Comparison of ENCODE assay signal across 23 cellular contexts in the genomic region with DNA sequence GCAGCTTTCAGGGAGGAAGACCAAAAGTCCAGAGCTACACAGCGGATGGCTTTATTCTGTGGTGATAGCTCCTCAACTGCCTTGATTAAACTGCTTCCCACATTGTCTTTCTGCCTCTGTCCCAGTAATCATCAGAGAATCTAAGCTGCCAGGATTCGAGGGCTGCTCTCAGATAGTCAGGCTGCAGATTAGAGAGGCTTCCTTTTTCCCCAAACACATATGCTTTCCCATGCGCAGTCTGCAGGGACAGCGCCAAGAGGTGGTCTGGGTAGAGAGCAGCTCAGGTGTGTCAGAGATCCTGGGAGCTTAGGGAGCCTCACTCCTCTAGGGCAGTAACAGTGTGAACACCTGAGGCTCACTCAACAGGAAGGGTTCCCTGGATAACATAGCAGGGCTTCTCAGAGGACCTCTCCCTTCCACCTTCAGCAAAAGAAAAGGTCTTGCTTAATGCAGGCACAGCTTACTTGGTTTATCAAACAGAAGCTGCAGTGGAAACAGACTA.
A peak's percentile ranks its signal among the peaks of the same experiment; 100 is the strongest.
DNase-seq lines count a peak whose midpoint lies in the region; ATAC-seq and TF ChIP-seq lines count a peak whose summit lies in the region.
"Had no signal": no experiment of that assay in that cellular context is flagged by ENCODE, and none has a peak within 500 bp of the region (broad histone marks: within the 10 kb centered on the region; RNA-seq: fewer than 3 reads in every experiment).

No MANE protein-coding gene starts in this region.

- peaks cover 20% of the 10 kb centered on the region for H3K4me1 ChIP-seq in neural progenitor cell
- H3K4me1 ChIP-seq: A549 had no signal

- H4K20me1 ChIP-seq in neural progenitor cell (ENCODE audit: low read depth), result no peaks in the 10 kb centered on the region

- no peak overlapping the region for H3K4me2 ChIP-seq in neural progenitor cell
- H3K4me2 ChIP-seq: A549 had no signal

- H3K27ac Mint-ChIP-seq in neural progenitor cell, result no peak overlapping the region
- H3K27ac Mint-ChIP-seq: CD4-positive, alpha-beta memory T cell; HFFc6 had no signal

- H3K4me3 ChIP-seq in H7 (ENCODE audit: insufficient read depth, low read depth, low read length), result no peak overlapping the region
- H3K4me3 ChIP-seq in neural progenitor cell, result no peak overlapping the region
- H3K4me3 ChIP-seq: A549 had no signal

- H3K4me1 Mint-ChIP-seq in neural progenitor cell, result peaks cover 21% of the 10 kb centered on the region
- H3K4me1 Mint-ChIP-seq: CD4-positive, alpha-beta memory T cell had no signal

- no peaks in the 10 kb centered on the region for H3K9me3 ChIP-seq in neural progenitor cell (ENCODE audit: low read depth)
- H3K9me3 ChIP-seq: A549 had no signal

- H3K9me3 Mint-ChIP-seq in neural progenitor cell, result no peaks in the 10 kb centered on the region
- H3K9me3 Mint-ChIP-seq: HFFc6 had no signal

- no peaks in the 10 kb centered on the region for H3K36me3 Mint-ChIP-seq in neural progenitor cell
- H3K36me3 Mint-ChIP-seq: CD4-positive, alpha-beta memory T cell had no signal

- peaks cover 15% of the 10 kb centered on the region for H3F3A ChIP-seq in neural progenitor cell (ENCODE audit: low read depth)

- no peak for TF ChIP-seq CTCF in neural progenitor cell (IDR thresholded peaks at IDR 0.05)

- H3K36me3 ChIP-seq in H7 (replicated peaks; ENCODE audit: control insufficient read depth, insufficient read depth, low read length) (no peaks in the 10 kb centered on the region), neural progenitor cell (no peaks in the 10 kb centered on the region)

- H3K27me3 ChIP-seq in H7 (ENCODE audit: control insufficient read depth, insufficient read depth, low read length), result no peaks in the 10 kb centered on the region
- no peaks in the 10 kb centered on the region for H3K27me3 ChIP-seq in neural progenitor cell

- H3K79me2 ChIP-seq in neural progenitor cell (ENCODE audit: low read depth), result no peaks in the 10 kb centered on the region

- H3K27ac ChIP-seq in neural progenitor cell, result no peak overlapping the region

- ATAC-seq in esophagus mucosa, result peak; percentile 26
- ATAC-seq in GM18502 (IDR thresholded peaks at IDR 0.05; ENCODE audit: poor library complexity, unreplicated experiment), result no peak
- no peak for ATAC-seq in GM21360 (IDR thresholded peaks at IDR 0.05; ENCODE audit: unreplicated experiment)
- ATAC-seq: HepG2, PC-3 had no signal

- H3K27me3 Mint-ChIP-seq in neural progenitor cell (ENCODE audit: insufficient read depth, low read depth), result peaks cover 3% of the 10 kb centered on the region
- H3K27me3 Mint-ChIP-seq: CD4-positive, alpha-beta memory T cell had no signal

- H2AFZ ChIP-seq in neural progenitor cell (replicated peaks), result no peak overlapping the region

- no peak overlapping the region for H3K9ac ChIP-seq in neural progenitor cell

- DNase-seq in H7 (peak; percentile 3), NCI-H82 treated with DMSO at 0.1 percent for 48 hours (lab: John Stamatoyannopoulos, UW; ENCODE audit: unreplicated experiment) (peak; percentile 62), neural progenitor cell (ENCODE audit: low spot score) (peak; percentile 10), T-helper 1 cell (no peak), NCI-H2029 (lab: John Stamatoyannopoulos, UW) (no peak)
- DNase-seq: CD4-positive, alpha-beta memory T cell; DMS153; GF-D8; GOT3; HFFc6; KG1; MV-4-11; NCI-H1417; NCI-H1930; NCI-H446 treated with DMSO at 0.1 percent for 48 hours; NCI-H774; PC-3; RPMI8226 had no signal

- H3K4me3 Mint-ChIP-seq in neural progenitor cell, result no peak overlapping the region
- H3K4me3 Mint-ChIP-seq: CD4-positive, alpha-beta memory T cell; HFFc6 had no signal

Comparison
In these comparisons a context has a peak if more than half of its experiments do, and no peak if none do; other contexts are left out.
1. DNase-seq: peak in H7 (single experiment), NCI-H82 treated with DMSO at 0.1 percent for 48 hours (single experiment) and neural progenitor cell (single experiment); none in T-helper 1 cell (0 of 5) and NCI-H2029 (single experiment).